ENCODE assay signal across 8 cellular contexts in the genomic region with DNA sequence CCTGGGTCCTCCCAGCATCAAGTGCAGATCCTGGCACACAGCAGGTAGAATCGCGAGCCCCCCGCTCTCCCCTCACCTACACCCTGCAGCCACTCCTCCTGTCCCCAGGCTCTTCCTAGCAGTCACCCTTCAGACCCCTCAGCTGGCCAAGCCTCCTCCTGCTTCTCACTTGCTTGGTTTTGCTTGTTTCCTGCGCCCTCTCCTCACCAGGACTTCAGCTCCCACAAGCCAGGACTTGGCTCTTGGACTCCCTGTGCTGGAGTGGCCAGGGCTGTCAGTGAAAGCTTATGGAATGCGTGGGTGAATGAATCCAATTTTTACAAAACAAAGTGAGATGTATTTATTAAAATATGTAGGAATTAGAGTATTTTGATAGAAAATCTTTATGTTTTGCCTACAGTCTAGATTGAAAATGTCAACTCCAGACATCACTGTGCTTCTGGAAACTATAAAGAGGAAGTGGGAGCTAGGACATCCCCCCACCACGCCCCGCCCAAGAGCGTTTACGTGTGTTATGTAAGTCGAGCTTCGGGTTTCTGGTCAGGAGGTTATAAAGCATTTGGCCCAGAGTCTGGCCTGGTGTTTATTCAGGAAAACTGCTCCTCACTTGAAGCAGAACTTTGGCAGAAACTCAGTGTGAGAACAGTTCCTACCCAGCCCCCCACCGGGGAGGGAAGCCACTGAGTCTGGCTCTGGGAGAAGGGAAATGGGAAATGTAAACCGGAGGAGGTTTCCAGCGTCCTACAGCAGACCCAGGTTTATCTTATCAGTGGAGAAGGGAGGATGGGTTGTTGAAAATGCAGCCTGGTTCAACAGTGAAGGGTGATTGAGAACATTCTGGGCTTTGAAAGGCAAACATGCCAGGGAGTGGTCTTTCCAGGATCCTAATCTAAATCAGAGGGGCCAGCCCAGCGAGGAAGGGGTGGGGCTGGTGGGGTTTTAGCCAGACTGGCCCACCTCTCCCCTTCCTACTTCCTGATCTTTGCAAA.
A peak's percentile ranks its signal among the peaks of the same experiment; 100 is the strongest.
DNase-seq lines count a peak whose midpoint lies in the region; ATAC-seq and TF ChIP-seq lines count a peak whose summit lies in the region.

No MANE protein-coding gene starts in this region.

- no peaks in the 10 kb centered on the region for H3K9me3 ChIP-seq in muscle layer of colon (ENCODE audit: low read length)

- ATAC-seq in GM18517 (IDR thresholded peaks at IDR 0.05; ENCODE audit: unreplicated experiment) (peak; percentile 55), HG03095 (IDR thresholded peaks at IDR 0.05; ENCODE audit: unreplicated experiment) (peak; percentile 67)

- H3K27ac ChIP-seq in muscle layer of colon (ENCODE audit: low read depth, low read length), result peak overlapping the region; percentile 99

- H3K4me1 ChIP-seq in muscle layer of colon (ENCODE audit: insufficient read depth, low read length), result peaks cover 70% of the 10 kb centered on the region

- TF ChIP-seq CTCF in epithelial cell of esophagus (IDR thresholded peaks at IDR 0.05; ENCODE audit: insufficient read depth, low read depth, low read length, missing control alignments), result no peak

- DNase-seq in RPMI8226 (peak; percentile 84), epithelial cell of esophagus (ENCODE audit: low read depth) (peak; percentile 60), NCI-H1417 (lab: John Stamatoyannopoulos, UW) (no peak), NCI-H2227 (lab: John Stamatoyannopoulos, UW; ENCODE audit: unreplicated experiment) (no peak), NCI-H146 (lab: John Stamatoyannopoulos, UW) (no peak)

- H3K9ac ChIP-seq in muscle layer of colon (ENCODE audit: low read length), result peak overlapping the region; percentile 13

- peaks cover 5% of the 10 kb centered on the region for H3K36me3 ChIP-seq in muscle layer of colon (ENCODE audit: insufficient read depth, low read length)

- no peaks in the 10 kb centered on the region for H3K27me3 ChIP-seq in muscle layer of colon (ENCODE audit: control insufficient read depth in 1 of 2, insufficient read depth in 2 of 2, low read length in 2 of 2)

- H3K4me3 ChIP-seq in epithelial cell of esophagus (ENCODE audit: low read length) (no peak overlapping the region), muscle layer of colon (ENCODE audit: low read depth in 1 of 2, low read length in 2 of 2) (peak overlapping the region in 1 of 2 donors; percentile 41)

Comparison
In these comparisons a context has a peak if more than half of its experiments do, and no peak if none do; other contexts are left out.
1. DNase-seq: peak in RPMI8226 (single experiment) and epithelial cell of esophagus (single experiment); none in NCI-H1417 (0 of 3), NCI-H2227 (single experiment) and NCI-H146 (single experiment).